1 cellular context compared by ENCODE assay signal in the genomic region with DNA sequence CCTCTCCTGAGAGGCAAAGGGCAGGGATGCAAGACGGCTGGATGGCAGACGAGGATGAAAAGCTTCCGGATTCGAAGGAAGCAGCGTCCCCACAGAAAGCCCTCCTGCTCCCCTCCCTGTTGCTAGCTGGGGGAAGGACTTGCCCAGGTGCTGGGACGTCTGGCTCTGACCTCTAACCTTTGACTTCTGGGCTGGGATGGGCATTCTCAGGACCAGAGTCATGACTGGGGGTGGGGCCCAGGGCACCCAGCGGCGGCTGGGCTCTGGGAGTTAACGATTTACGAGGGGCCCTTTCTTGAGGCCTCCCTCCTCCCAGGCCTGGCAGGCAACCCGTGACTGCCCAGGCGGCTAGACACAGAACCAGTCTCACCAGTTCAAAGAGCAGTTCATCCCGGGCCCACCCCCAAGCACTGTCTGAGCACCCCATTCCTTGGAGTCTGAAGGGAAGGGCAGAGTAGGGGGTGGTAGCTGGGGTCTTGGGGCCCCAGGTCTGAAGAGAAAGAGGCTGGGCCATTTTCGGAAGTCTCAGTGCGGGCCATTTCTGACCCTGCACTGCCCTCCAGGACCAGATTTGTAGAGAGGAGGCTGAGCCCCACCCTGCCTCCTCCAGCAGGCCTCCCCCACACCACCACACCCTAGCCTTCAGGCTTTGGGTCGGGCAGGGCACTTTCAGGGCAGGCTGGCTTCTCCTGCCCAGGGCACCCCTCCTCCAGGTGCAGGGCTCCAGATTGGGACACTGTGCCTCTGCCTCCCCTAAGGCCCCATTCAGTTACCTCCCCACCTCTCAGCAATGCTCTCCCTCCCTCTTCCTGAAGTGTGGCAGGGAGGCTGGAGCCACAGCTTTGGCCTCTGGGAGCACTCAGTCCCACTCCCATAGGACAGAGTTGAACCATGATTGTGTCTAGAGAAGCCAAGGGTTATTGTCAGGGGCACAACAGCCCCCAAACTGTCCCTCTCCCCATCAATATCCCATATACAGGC.
TF ChIP-seq lines count a peak whose summit lies in the region.

No MANE protein-coding gene starts in this region.

TF ChIP-seq in HepG2, 621 proteins besides CTCF, POLR2A, EP300 and RAD21 (continued from another document and continues in another):
- TF ChIP-seq, protein P1, sequence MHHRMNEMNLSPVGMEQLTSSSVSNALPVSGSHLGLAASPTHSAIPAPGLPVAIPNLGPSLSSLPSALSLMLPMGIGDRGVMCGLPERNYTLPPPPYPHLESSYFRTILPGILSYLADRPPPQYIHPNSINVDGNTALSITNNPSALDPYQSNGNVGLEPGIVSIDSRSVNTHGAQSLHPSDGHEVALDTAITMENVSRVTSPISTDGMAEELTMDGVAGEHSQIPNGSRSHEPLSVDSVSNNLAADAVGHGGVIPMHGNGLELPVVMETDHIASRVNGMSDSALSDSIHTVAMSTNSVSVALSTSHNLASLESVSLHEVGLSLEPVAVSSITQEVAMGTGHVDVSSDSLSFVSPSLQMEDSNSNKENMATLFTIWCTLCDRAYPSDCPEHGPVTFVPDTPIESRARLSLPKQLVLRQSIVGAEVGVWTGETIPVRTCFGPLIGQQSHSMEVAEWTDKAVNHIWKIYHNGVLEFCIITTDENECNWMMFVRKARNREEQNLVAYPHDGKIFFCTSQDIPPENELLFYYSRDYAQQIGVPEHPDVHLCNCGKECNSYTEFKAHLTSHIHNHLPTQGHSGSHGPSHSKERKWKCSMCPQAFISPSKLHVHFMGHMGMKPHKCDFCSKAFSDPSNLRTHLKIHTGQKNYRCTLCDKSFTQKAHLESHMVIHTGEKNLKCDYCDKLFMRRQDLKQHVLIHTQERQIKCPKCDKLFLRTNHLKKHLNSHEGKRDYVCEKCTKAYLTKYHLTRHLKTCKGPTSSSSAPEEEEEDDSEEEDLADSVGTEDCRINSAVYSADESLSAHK (CRISPR knock-in tag; IDR thresholded peaks at IDR 0.05; ENCODE audit: borderline replicate concordance): no peak
- TF ChIP-seq ZNF616 (CRISPR knock-in tag; IDR thresholded peaks at IDR 0.05; ENCODE audit: low read depth): no peak
- peak; percentile 64; the same call in 1 of the 2 replicates for TF ChIP-seq KDM2A (CRISPR knock-in tag; IDR thresholded peaks at IDR 0.05; ENCODE audit: borderline replicate concordance, low read depth)
- no peak for TF ChIP-seq ATM (IDR thresholded peaks at IDR 0.05; ENCODE audit: borderline replicate concordance)
- TF ChIP-seq NR2F2 (IDR thresholded peaks at IDR 0.05; ENCODE audit: borderline replicate concordance, low read depth): peak; percentile 92
- TF ChIP-seq, protein P2, sequence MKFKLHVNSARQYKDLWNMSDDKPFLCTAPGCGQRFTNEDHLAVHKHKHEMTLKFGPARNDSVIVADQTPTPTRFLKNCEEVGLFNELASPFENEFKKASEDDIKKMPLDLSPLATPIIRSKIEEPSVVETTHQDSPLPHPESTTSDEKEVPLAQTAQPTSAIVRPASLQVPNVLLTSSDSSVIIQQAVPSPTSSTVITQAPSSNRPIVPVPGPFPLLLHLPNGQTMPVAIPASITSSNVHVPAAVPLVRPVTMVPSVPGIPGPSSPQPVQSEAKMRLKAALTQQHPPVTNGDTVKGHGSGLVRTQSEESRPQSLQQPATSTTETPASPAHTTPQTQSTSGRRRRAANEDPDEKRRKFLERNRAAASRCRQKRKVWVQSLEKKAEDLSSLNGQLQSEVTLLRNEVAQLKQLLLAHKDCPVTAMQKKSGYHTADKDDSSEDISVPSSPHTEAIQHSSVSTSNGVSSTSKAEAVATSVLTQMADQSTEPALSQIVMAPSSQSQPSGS (CRISPR knock-in tag; IDR thresholded peaks at IDR 0.05): peak; percentile 64; the same call in 1 of the 2 replicates
- TF ChIP-seq CHCHD3 (CRISPR knock-in tag; IDR thresholded peaks at IDR 0.05): no peak
- TF ChIP-seq EEA1 (CRISPR knock-in tag; IDR thresholded peaks at IDR 0.05; ENCODE audit: borderline replicate concordance): no peak
- TF ChIP-seq, protein P3, sequence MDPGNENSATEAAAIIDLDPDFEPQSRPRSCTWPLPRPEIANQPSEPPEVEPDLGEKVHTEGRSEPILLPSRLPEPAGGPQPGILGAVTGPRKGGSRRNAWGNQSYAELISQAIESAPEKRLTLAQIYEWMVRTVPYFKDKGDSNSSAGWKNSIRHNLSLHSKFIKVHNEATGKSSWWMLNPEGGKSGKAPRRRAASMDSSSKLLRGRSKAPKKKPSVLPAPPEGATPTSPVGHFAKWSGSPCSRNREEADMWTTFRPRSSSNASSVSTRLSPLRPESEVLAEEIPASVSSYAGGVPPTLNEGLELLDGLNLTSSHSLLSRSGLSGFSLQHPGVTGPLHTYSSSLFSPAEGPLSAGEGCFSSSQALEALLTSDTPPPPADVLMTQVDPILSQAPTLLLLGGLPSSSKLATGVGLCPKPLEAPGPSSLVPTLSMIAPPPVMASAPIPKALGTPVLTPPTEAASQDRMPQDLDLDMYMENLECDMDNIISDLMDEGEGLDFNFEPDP (CRISPR knock-in tag; conservative IDR thresholded peaks at IDR 0.05): no peak
- no peak for TF ChIP-seq ZNF225 (CRISPR knock-in tag; IDR thresholded peaks at IDR 0.05)
- TF ChIP-seq GATA4 (IDR thresholded peaks at IDR 0.05; ENCODE audit: borderline replicate concordance, low read depth): 0 out of 2 replicates have a peak, but pooled peaks have one; percentile 43
- TF ChIP-seq SP2 (CRISPR knock-in tag; IDR thresholded peaks at IDR 0.05): no peak
- no peak for TF ChIP-seq ZNF703 (CRISPR knock-in tag; IDR thresholded peaks at IDR 0.05; ENCODE audit: borderline replicate concordance)
- no peak for TF ChIP-seq PAX8 (CRISPR knock-in tag; IDR thresholded peaks at IDR 0.05; ENCODE audit: borderline replicate concordance)
- no peak for TF ChIP-seq ZNF329 (CRISPR knock-in tag; IDR thresholded peaks at IDR 0.05; ENCODE audit: low read depth)
- TF ChIP-seq ERF (CRISPR knock-in tag; IDR thresholded peaks at IDR 0.05): peak; percentile 45; the same call in 1 of the 2 replicates
- no peak for TF ChIP-seq ZNF7 (CRISPR knock-in tag; IDR thresholded peaks at IDR 0.05)
- TF ChIP-seq KDM1A (CRISPR knock-in tag; IDR thresholded peaks at IDR 0.05): peak; percentile 51; the same call in 1 of the 2 replicates
- TF ChIP-seq FOXM1 (CRISPR knock-in tag; IDR thresholded peaks at IDR 0.05): no peak
- TF ChIP-seq POLR2AphosphoS5 (IDR thresholded peaks at IDR 0.05; ENCODE audit: low read depth, low read length): peak; percentile 61
- no peak for TF ChIP-seq ZNF629 (CRISPR knock-in tag; conservative IDR thresholded peaks at IDR 0.05)
- TF ChIP-seq SKI (IDR thresholded peaks at IDR 0.05; ENCODE audit: partially characterized antibody): peak; percentile 95
- TF ChIP-seq KLF13 (CRISPR knock-in tag; IDR thresholded peaks at IDR 0.05): no peak
- no peak for TF ChIP-seq CCDC6 (CRISPR knock-in tag; IDR thresholded peaks at IDR 0.05)
- TF ChIP-seq, protein P4, sequence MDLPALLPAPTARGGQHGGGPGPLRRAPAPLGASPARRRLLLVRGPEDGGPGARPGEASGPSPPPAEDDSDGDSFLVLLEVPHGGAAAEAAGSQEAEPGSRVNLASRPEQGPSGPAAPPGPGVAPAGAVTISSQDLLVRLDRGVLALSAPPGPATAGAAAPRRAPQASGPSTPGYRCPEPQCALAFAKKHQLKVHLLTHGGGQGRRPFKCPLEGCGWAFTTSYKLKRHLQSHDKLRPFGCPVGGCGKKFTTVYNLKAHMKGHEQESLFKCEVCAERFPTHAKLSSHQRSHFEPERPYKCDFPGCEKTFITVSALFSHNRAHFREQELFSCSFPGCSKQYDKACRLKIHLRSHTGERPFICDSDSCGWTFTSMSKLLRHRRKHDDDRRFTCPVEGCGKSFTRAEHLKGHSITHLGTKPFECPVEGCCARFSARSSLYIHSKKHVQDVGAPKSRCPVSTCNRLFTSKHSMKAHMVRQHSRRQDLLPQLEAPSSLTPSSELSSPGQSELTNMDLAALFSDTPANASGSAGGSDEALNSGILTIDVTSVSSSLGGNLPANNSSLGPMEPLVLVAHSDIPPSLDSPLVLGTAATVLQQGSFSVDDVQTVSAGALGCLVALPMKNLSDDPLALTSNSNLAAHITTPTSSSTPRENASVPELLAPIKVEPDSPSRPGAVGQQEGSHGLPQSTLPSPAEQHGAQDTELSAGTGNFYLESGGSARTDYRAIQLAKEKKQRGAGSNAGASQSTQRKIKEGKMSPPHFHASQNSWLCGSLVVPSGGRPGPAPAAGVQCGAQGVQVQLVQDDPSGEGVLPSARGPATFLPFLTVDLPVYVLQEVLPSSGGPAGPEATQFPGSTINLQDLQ (CRISPR knock-in tag; IDR thresholded peaks at IDR 0.05): peak; percentile 71; the same call in 1 of the 2 replicates
- no peak for TF ChIP-seq ZSCAN9 (CRISPR knock-in tag; IDR thresholded peaks at IDR 0.05; ENCODE audit: borderline replicate concordance)
- TF ChIP-seq CREM (IDR thresholded peaks at IDR 0.05): peak; percentile 59; the same call in 1 of the 2 replicates
- TF ChIP-seq CREM (CRISPR knock-in tag; IDR thresholded peaks at IDR 0.05): no peak
- TF ChIP-seq TAF1 (CRISPR knock-in tag; IDR thresholded peaks at IDR 0.05): no peak
- no peak for TF ChIP-seq ZNF335 (CRISPR knock-in tag; IDR thresholded peaks at IDR 0.05)
- no peak; the same call in 1 of the 2 replicates for TF ChIP-seq ZSCAN31 (CRISPR knock-in tag; IDR thresholded peaks at IDR 0.05; ENCODE audit: low read depth)
- no peak; the same call in 1 of the 2 replicates for TF ChIP-seq ZFP90 (CRISPR knock-in tag; IDR thresholded peaks at IDR 0.05; ENCODE audit: borderline replicate concordance)
- TF ChIP-seq SOX13 (IDR thresholded peaks at IDR 0.05): no peak
- peak in 1 of 2 experiments; percentile 57; a peak in 2 of 4 replicates for TF ChIP-seq SOX13 (CRISPR knock-in tag; conservative IDR thresholded peaks at IDR 0.05 in 1 of 2, IDR thresholded peaks at IDR 0.05 in 1 of 2)
- TF ChIP-seq, protein P5, sequence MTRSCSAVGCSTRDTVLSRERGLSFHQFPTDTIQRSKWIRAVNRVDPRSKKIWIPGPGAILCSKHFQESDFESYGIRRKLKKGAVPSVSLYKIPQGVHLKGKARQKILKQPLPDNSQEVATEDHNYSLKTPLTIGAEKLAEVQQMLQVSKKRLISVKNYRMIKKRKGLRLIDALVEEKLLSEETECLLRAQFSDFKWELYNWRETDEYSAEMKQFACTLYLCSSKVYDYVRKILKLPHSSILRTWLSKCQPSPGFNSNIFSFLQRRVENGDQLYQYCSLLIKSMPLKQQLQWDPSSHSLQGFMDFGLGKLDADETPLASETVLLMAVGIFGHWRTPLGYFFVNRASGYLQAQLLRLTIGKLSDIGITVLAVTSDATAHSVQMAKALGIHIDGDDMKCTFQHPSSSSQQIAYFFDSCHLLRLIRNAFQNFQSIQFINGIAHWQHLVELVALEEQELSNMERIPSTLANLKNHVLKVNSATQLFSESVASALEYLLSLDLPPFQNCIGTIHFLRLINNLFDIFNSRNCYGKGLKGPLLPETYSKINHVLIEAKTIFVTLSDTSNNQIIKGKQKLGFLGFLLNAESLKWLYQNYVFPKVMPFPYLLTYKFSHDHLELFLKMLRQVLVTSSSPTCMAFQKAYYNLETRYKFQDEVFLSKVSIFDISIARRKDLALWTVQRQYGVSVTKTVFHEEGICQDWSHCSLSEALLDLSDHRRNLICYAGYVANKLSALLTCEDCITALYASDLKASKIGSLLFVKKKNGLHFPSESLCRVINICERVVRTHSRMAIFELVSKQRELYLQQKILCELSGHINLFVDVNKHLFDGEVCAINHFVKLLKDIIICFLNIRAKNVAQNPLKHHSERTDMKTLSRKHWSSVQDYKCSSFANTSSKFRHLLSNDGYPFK (CRISPR knock-in tag; IDR thresholded peaks at IDR 0.05; ENCODE audit: borderline replicate concordance): peak; percentile 65; the same call in 1 of the 2 replicates
- peak; percentile 56; the same call in 1 of the 2 replicates for TF ChIP-seq ZNF230 (CRISPR knock-in tag; IDR thresholded peaks at IDR 0.05)
- TF ChIP-seq HDAC2 (CRISPR knock-in tag; IDR thresholded peaks at IDR 0.05): peak; percentile 64
- TF ChIP-seq ZFP82 (CRISPR knock-in tag; IDR thresholded peaks at IDR 0.05; ENCODE audit: borderline replicate concordance): no peak
- TF ChIP-seq CC2D1A (CRISPR knock-in tag; IDR thresholded peaks at IDR 0.05): no peak
- TF ChIP-seq GABPB1 (CRISPR knock-in tag; IDR thresholded peaks at IDR 0.05): peak; percentile 59
- no peak for TF ChIP-seq XBP1 (CRISPR knock-in tag; IDR thresholded peaks at IDR 0.05)
- TF ChIP-seq, protein P6, sequence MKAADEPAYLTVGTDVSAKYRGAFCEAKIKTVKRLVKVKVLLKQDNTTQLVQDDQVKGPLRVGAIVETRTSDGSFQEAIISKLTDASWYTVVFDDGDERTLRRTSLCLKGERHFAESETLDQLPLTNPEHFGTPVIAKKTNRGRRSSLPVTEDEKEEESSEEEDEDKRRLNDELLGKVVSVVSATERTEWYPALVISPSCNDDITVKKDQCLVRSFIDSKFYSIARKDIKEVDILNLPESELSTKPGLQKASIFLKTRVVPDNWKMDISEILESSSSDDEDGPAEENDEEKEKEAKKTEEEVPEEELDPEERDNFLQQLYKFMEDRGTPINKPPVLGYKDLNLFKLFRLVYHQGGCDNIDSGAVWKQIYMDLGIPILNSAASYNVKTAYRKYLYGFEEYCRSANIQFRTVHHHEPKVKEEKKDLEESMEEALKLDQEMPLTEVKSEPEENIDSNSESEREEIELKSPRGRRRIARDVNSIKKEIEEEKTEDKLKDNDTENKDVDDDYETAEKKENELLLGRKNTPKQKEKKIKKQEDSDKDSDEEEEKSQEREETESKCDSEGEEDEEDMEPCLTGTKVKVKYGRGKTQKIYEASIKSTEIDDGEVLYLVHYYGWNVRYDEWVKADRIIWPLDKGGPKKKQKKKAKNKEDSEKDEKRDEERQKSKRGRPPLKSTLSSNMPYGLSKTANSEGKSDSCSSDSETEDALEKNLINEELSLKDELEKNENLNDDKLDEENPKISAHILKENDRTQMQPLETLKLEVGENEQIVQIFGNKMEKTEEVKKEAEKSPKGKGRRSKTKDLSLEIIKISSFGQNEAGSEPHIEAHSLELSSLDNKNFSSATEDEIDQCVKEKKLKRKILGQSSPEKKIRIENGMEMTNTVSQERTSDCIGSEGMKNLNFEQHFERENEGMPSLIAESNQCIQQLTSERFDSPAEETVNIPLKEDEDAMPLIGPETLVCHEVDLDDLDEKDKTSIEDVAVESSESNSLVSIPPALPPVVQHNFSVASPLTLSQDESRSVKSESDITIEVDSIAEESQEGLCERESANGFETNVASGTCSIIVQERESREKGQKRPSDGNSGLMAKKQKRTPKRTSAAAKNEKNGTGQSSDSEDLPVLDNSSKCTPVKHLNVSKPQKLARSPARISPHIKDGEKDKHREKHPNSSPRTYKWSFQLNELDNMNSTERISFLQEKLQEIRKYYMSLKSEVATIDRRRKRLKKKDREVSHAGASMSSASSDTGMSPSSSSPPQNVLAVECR (CRISPR knock-in tag; IDR thresholded peaks at IDR 0.05; ENCODE audit: borderline replicate concordance): peak; percentile 77; the same call in 1 of the 2 replicates
- TF ChIP-seq, protein P7, sequence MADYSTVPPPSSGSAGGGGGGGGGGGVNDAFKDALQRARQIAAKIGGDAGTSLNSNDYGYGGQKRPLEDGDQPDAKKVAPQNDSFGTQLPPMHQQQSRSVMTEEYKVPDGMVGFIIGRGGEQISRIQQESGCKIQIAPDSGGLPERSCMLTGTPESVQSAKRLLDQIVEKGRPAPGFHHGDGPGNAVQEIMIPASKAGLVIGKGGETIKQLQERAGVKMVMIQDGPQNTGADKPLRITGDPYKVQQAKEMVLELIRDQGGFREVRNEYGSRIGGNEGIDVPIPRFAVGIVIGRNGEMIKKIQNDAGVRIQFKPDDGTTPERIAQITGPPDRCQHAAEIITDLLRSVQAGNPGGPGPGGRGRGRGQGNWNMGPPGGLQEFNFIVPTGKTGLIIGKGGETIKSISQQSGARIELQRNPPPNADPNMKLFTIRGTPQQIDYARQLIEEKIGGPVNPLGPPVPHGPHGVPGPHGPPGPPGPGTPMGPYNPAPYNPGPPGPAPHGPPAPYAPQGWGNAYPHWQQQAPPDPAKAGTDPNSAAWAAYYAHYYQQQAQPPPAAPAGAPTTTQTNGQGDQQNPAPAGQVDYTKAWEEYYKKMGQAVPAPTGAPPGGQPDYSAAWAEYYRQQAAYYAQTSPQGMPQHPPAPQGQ (CRISPR knock-in tag; IDR thresholded peaks at IDR 0.05; ENCODE audit: borderline replicate concordance): no peak
- TF ChIP-seq ZFP41 (CRISPR knock-in tag; IDR thresholded peaks at IDR 0.05; ENCODE audit: borderline replicate concordance): no peak
